ENCODE assay signal across 8 cellular contexts in the genomic region with DNA sequence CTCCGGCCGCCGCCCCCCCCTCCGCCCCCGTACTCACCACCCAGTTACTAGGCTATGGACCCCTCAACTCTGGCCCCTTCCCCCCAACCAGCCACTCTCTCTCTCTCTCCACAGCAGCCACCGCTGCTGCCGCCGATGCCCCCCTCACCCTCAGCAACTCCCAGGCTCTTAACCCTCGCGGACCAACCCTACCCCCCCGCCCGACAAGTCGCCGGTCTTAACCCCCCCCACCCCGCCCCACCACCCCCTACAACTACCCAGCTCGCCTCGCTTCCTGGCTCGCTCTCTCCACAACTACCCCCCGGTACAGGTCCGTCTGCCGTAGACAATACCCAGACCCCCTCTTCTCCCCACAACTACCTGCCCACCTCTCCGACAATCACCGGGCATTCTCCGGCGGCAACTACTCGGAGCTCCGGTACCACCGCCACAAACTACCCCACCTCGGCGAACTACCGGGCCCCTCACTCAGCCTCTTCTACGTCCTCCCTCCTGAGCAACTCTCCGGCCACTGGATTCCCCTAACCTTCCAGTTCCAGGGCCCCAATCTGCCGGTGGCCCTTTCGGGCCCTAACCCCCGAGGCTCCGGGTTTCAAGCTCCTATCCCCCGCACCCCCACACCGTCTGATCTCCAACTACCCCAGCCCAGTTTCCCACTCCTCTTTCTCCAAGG. TPM values are rescaled to one million over a fixed set of nuclear protein-coding genes. Genes with fewer than 3 reads are reported as not detected.
DNase-seq lines count a peak whose midpoint lies in the region; ATAC-seq, FAIRE-seq and TF ChIP-seq lines count a peak whose summit lies in the region.

No MANE protein-coding gene starts in this region.

- no peak for TF ChIP-seq EP300 in GM12878 (IDR thresholded peaks at IDR 0.05; ENCODE audit: borderline replicate concordance in 1 of 2, control insufficient read depth in 1 of 2, low read depth in 2 of 2, low read length in 2 of 2)

- H3K36me3 ChIP-seq in CD4-positive, alpha-beta memory T cell (ENCODE audit: insufficient read depth, low read length), result peaks cover 22% of the 10 kb centered on the region
- peaks cover 9 to 14% of the 10 kb centered on the region in 2 experiments for H3K36me3 ChIP-seq in GM12878 (ENCODE audit: control insufficient read depth in 2 of 2, insufficient read depth in 2 of 2, low read length in 1 of 2)
- H3K36me3 ChIP-seq in kidney epithelial cell (ENCODE audit: control insufficient read depth, insufficient read depth, low read length), result peaks cover 5% of the 10 kb centered on the region

- TF ChIP-seq CTCF in LNCaP clone FGC (IDR thresholded peaks at IDR 0.05; ENCODE audit: control insufficient read depth, extremely low read depth, insufficient read depth) (no peak), GM12878 (IDR thresholded peaks at IDR 0.05 in 2 of 3, conservative IDR thresholded peaks at IDR 0.05 in 1 of 3; ENCODE audit: control insufficient read depth in 2 of 3, extremely low read depth in 1 of 3, insufficient read depth in 1 of 3, low read depth in 3 of 3, low read length in 3 of 3) (no peak), kidney epithelial cell (IDR thresholded peaks at IDR 0.05; ENCODE audit: insufficient read depth, low read length, poor library complexity, severe bottlenecking) (no peak)

- RAD21 ChIA-PET in GM12878 (lab: Charles Lee; ENCODE audit: unreplicated experiment), result interaction anchor here (0.7 to 6.3 kb wide), 8 partner anchors 11 to 198 kb away, joined by 3 to 51 read pairs (median 5); partner anchors contain the start of genes ACADVL, CTDNEP1, DLG4 and ELP5

- WGBS in GM12878 (ENCODE audit: insufficient coverage, insufficient replicate concordance, low lambda C conversion rate, missing lambda C conversion rate), result under 1% methylated on average over 25 of the region's 39 CpGs

- ATAC-seq in GM12878, result no peak
- no peak for ATAC-seq in stimulated activated naive CD8-positive, alpha-beta T cell treated with anti-CD3 and anti-CD28 coated beads, Interleukin-15, amount 100 ng/mL, for 72 hours
- no peak for ATAC-seq in GM19395 (IDR thresholded peaks at IDR 0.05; ENCODE audit: unreplicated experiment)
- ATAC-seq in GM21367 (IDR thresholded peaks at IDR 0.05; ENCODE audit: unreplicated experiment), result no peak
- ATAC-seq in HG02763 (IDR thresholded peaks at IDR 0.05; ENCODE audit: unreplicated experiment), result no peak

- no peaks in the 10 kb centered on the region for H4K20me1 ChIP-seq in GM12878 (ENCODE audit: control insufficient read depth, insufficient read depth)

- intact Hi-C loops in CD4-positive, alpha-beta memory T cell (cut with micrococcal nuclease), result loop anchor here (1.0 to 10.0 kb wide), 8 partner anchors 14 to 606 kb away; partner anchors contain the start of genes EIF5A, ELP5, POLR2A and TMEM102
- intact Hi-C loops in GM12878 (cut with micrococcal nuclease; ENCODE audit: unreplicated experiment), result loop anchor here (2.0 kb wide), 1 partner anchor 24 kb away; no protein-coding TSS in a partner anchor

- H3K27me3 Mint-ChIP-seq in CD4-positive, alpha-beta memory T cell, result peaks cover 0 to 2% of the 10 kb centered on the region in 2 donors
- H3K27me3 Mint-ChIP-seq in stimulated activated naive CD8-positive, alpha-beta T cell treated with anti-CD3 and anti-CD28 coated beads, Interleukin-15, amount 100 ng/mL, for 72 hours, result no peaks in the 10 kb centered on the region

- in situ Hi-C loops in GM12878 (cut with MboI), result no loop called here

- peaks cover 45 to 83% (median 58%) of the 10 kb centered on the region in 4 donors for H3K4me1 Mint-ChIP-seq in CD4-positive, alpha-beta memory T cell
- H3K4me1 Mint-ChIP-seq in stimulated activated naive CD8-positive, alpha-beta T cell treated with anti-CD3 and anti-CD28 coated beads, Interleukin-15, amount 100 ng/mL, for 72 hours, result peaks cover 77% of the 10 kb centered on the region

- FAIRE-seq in GM12878 (lab: Jason Lieb, UNC), result no peak

- TF ChIP-seq POLR2A in GM12878 (IDR thresholded peaks at IDR 0.05; ENCODE audit: low read depth, low read length), result no peak; the same call in 1 of the 2 replicates

- H3K27ac ChIP-seq in CD4-positive, alpha-beta memory T cell (ENCODE audit: low read depth, low read length), result peak overlapping the region; percentile 85
- peak overlapping the region; percentile 87 for H3K27ac ChIP-seq in GM12878 (ENCODE audit: control insufficient read depth, insufficient read depth)

- no peak for TF ChIP-seq RAD21 in GM12878 (IDR thresholded peaks at IDR 0.05; ENCODE audit: insufficient read depth, low read depth, low read length)

- H3K9me3 ChIP-seq in CD4-positive, alpha-beta memory T cell (ENCODE audit: control insufficient read depth in 1 of 2, low read length in 2 of 2), result no peaks in the 10 kb centered on the region
- no peaks in the 10 kb centered on the region for H3K9me3 ChIP-seq in GM12878 (replicated peaks; ENCODE audit: control insufficient read depth, insufficient read depth, low read length)

- H3K79me2 ChIP-seq in GM12878 (ENCODE audit: control insufficient read depth, insufficient read depth, low read length), result peaks cover 56% of the 10 kb centered on the region

- no TSS peak for BruUV-seq in GM12878 (replicated peaks; lab: Mats Ljungman, UMichigan)

- POLR2A ChIA-PET in CD4-positive, alpha-beta memory T cell (lab: Charles Lee; ENCODE audit: partially characterized antibody), result interaction anchor here (0.7 to 17.6 kb wide), 23 partner anchors 8 to 935 kb away, joined by 3 to 435 read pairs (median 5); partner anchors contain the start of genes ACADVL, ACAP1, CTDNEP1 and DLG4
- POLR2A ChIA-PET in GM12878 (lab: Charles Lee), result interaction anchor here (0.6 to 7.3 kb wide), 6 partner anchors 12 to 1728 kb away, joined by 3 to 99 read pairs (median 8); partner anchors contain the start of genes ACADVL, CTDNEP1, CYB5D1 and DLG4

- DNase-seq in CD4-positive, alpha-beta memory T cell, result peak in 3 of 5 donors; percentile 36 to 60 (median 39)
- no peak for DNase-seq in LNCaP clone FGC (ENCODE audit: low read depth)
- DNase-seq in GM12878 (ENCODE audit: low read depth, low spot score), result no peak
- DNase-seq in kidney epithelial cell (ENCODE audit: low read depth), result no peak
- DNase-seq in stimulated activated naive CD8-positive, alpha-beta T cell treated with anti-CD3 and anti-CD28 coated beads, Interleukin-15, amount 100 ng/mL, for 72 hours, result no peak

- no peak overlapping the region for H2AFZ ChIP-seq in GM12878 (ENCODE audit: control insufficient read depth, low read depth, low read length)

- SMC1A ChIA-PET in GM12878 (lab: Charles Lee; ENCODE audit: uncharacterized antibody, unreplicated experiment), result interaction anchor here (1.2 to 2.0 kb wide), 2 partner anchors 11 to 19 kb away, joined by 3 to 4 read pairs; partner anchors contain the start of genes ACADVL and DLG4

- H3K36me3 Mint-ChIP-seq in CD4-positive, alpha-beta memory T cell, result peaks cover 25 to 70% of the 10 kb centered on the region in 2 donors

- H3K4me2 ChIP-seq in GM12878 (ENCODE audit: control insufficient read depth, insufficient read depth), result 0 out of 2 replicates have a peak overlapping the region, but pooled peaks have one; percentile 0

- H3K9ac ChIP-seq in GM12878 (ENCODE audit: control insufficient read depth, insufficient read depth, low read length), result peak overlapping the region; percentile 95

- peaks cover 64% of the 10 kb centered on the region for H3K4me1 ChIP-seq in CD4-positive, alpha-beta memory T cell (ENCODE audit: insufficient read depth, low read length)
- peaks cover 29% of the 10 kb centered on the region for H3K4me1 ChIP-seq in GM12878 (ENCODE audit: control insufficient read depth, insufficient read depth, low read length)

- peak overlapping the region; percentile 85 to 86 for H3K4me3 ChIP-seq in CD4-positive, alpha-beta memory T cell (ENCODE audit: low read length in 2 of 2)
- H3K4me3 ChIP-seq in LNCaP clone FGC (ENCODE audit: low read depth, low read length), result peak overlapping the region; percentile 98
- peak overlapping the region; percentile 96 for H3K4me3 ChIP-seq in GM12878
- H3K4me3 ChIP-seq in kidney epithelial cell (ENCODE audit: low read depth, low read length), result peak overlapping the region; percentile 97

- H3K27me3 ChIP-seq in CD4-positive, alpha-beta memory T cell (ENCODE audit: insufficient read depth, low read length), result no peaks in the 10 kb centered on the region
- H3K27me3 ChIP-seq in GM12878 (replicated peaks in 1 of 2; ENCODE audit: control insufficient read depth in 2 of 2, insufficient read depth in 2 of 2, low read length in 1 of 2) (no peaks in the 10 kb centered on the region), kidney epithelial cell (ENCODE audit: control insufficient read depth, insufficient read depth, low read length) (no peaks in the 10 kb centered on the region)

- peak overlapping the region; percentile 90 to 100 (median 96) for H3K27ac Mint-ChIP-seq in CD4-positive, alpha-beta memory T cell
- peak overlapping the region; percentile 75 to 96 for H3K27ac Mint-ChIP-seq in stimulated activated naive CD8-positive, alpha-beta T cell treated with anti-CD3 and anti-CD28 coated beads, Interleukin-15, amount 100 ng/mL, for 72 hours

- peak overlapping the region; percentile 94 to 99 (median 96) for H3K4me3 Mint-ChIP-seq in CD4-positive, alpha-beta memory T cell
- peak overlapping the region; percentile 96 to 98 for H3K4me3 Mint-ChIP-seq in stimulated activated naive CD8-positive, alpha-beta T cell treated with anti-CD3 and anti-CD28 coated beads, Interleukin-15, amount 100 ng/mL, for 72 hours

- CTCF ChIA-PET in CD4-positive, alpha-beta memory T cell (lab: Charles Lee; ENCODE audit: partially characterized antibody), result interaction anchor here (0.9 to 2.5 kb wide), 5 partner anchors 18 to 243 kb away, joined by 3 to 14 read pairs (median 4); partner anchors contain the start of genes ACAP1 and SLC35G6
- CTCF ChIA-PET in GM12878 (lab: Yijun Ruan, JAX), result interaction anchor here (0.6 to 6.0 kb wide), 7 partner anchors 11 to 449 kb away, joined by 3 to 70 read pairs (median 4); partner anchors contain the start of genes ACADVL, DLG4 and WRAP53

- peaks cover 0 to 8% (median 0%) of the 10 kb centered on the region in 8 donors for H3K9me3 Mint-ChIP-seq in CD4-positive, alpha-beta memory T cell
- H3K9me3 Mint-ChIP-seq in stimulated activated naive CD8-positive, alpha-beta T cell treated with anti-CD3 and anti-CD28 coated beads, Interleukin-15, amount 100 ng/mL, for 72 hours, result no peaks in the 10 kb centered on the region

RNA-seq across cellular contexts. Expression of gene PHF23, which starts 0.7 kb away (rescaled TPM):
- total RNA-seq in CD4-positive, alpha-beta memory T cell, result 10 to 100 TPM; 45.8 to 55.8 TPM
- polyA plus RNA-seq in CD4-positive, alpha-beta memory T cell, result 10 to 100 TPM; 11.4 to 29.8 TPM
- total RNA-seq in GM12878 (2013; cell fraction: nucleolus; rRNA removed), result 10.6 and 11.8 TPM in 2 replicates
- 35.7 and 38.0 TPM in 2 replicates for total RNA-seq in GM12878 (2014; rRNA removed)
- 35.6 and 37.5 TPM in 2 replicates for total RNA-seq in GM12878 (2014; rRNA removed; fragmentation: Illumina TruSeq; extraction: Trizol)
- total RNA-seq in GM12878 (2021), result 34.0 and 39.2 TPM in 2 replicates
- 22.1 TPM for polyA plus RNA-seq in GM12878 (2011; ENCODE audit: low read depth)
- 21.7 and 29.7 TPM in 2 replicates for polyA plus RNA-seq in GM12878 (2011; rRNA removed)
- 27.3 and 27.9 TPM in 2 replicates for polyA plus RNA-seq in GM12878 (2011; cell fraction: cytosol; rRNA removed)
- 15.7 and 19.7 TPM in 2 replicates for polyA plus RNA-seq in GM12878 (2011; cell fraction: nucleus; rRNA removed)
- 25.1 and 26.9 TPM in 2 replicates for polyA plus RNA-seq in GM12878 (2012)
- polyA plus RNA-seq in GM12878 (2014; fragmentation: Illumina TruSeq; extraction: Trizol), result 72.7 and 84.8 TPM in 2 replicates
- 10 to 100 TPM in 1 of 2 experiments, 1 to 10 TPM in 1; 8.2 to 17.7 TPM for polyA plus RNA-seq in GM12878 (2014; fragmentation: Nextera tagmentation; extraction: Ambion mirVana)
- 38.1 and 41.6 TPM in 2 replicates for polyA plus RNA-seq in GM12878 (2014; rRNA removed)
- polyA plus RNA-seq in GM12878 (2016; fragmentation: Nextera tagmentation; extraction: Ambion mirVana), result 10 to 100 TPM; 26.4 to 31.1 TPM
- polyA minus RNA-seq in GM12878 (2011; rRNA and poly(A)+ RNA removed), result 20.7 and 28.0 TPM in 2 replicates
- 12.2 and 13.2 TPM in 2 replicates for polyA minus RNA-seq in GM12878 (2011; cell fraction: cytosol; rRNA and poly(A)+ RNA removed)
- 6.8 and 8.7 TPM in 2 replicates for polyA minus RNA-seq in GM12878 (2011; cell fraction: nucleus; rRNA and poly(A)+ RNA removed)
- total RNA-seq in kidney epithelial cell, result 41.3 and 53.3 TPM in 2 replicates

RNA-seq across cellular contexts. Expression of gene GABARAP, which starts 3.7 kb away (rescaled TPM):
- 100 to 1,000 TPM; 324 to 327 TPM for total RNA-seq in CD4-positive, alpha-beta memory T cell
- 100 to 1,000 TPM; 741 to 896 TPM for polyA plus RNA-seq in CD4-positive, alpha-beta memory T cell
- total RNA-seq in GM12878 (2013; cell fraction: nucleolus; rRNA removed), result 11.4 and 13.4 TPM in 2 replicates
- 127 and 134 TPM in 2 replicates for total RNA-seq in GM12878 (2014; rRNA removed)
- 157 and 164 TPM in 2 replicates for total RNA-seq in GM12878 (2014; rRNA removed; fragmentation: Illumina TruSeq; extraction: Trizol)
- total RNA-seq in GM12878 (2021), result 256 and 259 TPM in 2 replicates
- polyA plus RNA-seq in GM12878 (2011; ENCODE audit: low read depth), result 230 TPM
- polyA plus RNA-seq in GM12878 (2011; rRNA removed), result 187 and 223 TPM in 2 replicates
- polyA plus RNA-seq in GM12878 (2011; cell fraction: cytosol; rRNA removed), result 230 and 389 TPM in 2 replicates
- polyA plus RNA-seq in GM12878 (2011; cell fraction: nucleus; rRNA removed), result 97.8 and 122 TPM in 2 replicates
- polyA plus RNA-seq in GM12878 (2012), result 348 and 349 TPM in 2 replicates
- 613 and 739 TPM in 2 replicates for polyA plus RNA-seq in GM12878 (2014; fragmentation: Illumina TruSeq; extraction: Trizol)
- 100 to 1,000 TPM; 314 to 340 TPM for polyA plus RNA-seq in GM12878 (2014; fragmentation: Nextera tagmentation; extraction: Ambion mirVana)
- polyA plus RNA-seq in GM12878 (2014; rRNA removed), result 236 and 238 TPM in 2 replicates
- 100 to 1,000 TPM; 433 to 444 TPM for polyA plus RNA-seq in GM12878 (2016; fragmentation: Nextera tagmentation; extraction: Ambion mirVana)
- polyA minus RNA-seq in GM12878 (2011; rRNA and poly(A)+ RNA removed), result 144 and 161 TPM in 2 replicates
- 52.9 and 65.4 TPM in 2 replicates for polyA minus RNA-seq in GM12878 (2011; cell fraction: cytosol; rRNA and poly(A)+ RNA removed)
- polyA minus RNA-seq in GM12878 (2011; cell fraction: nucleus; rRNA and poly(A)+ RNA removed), result 29.0 and 33.7 TPM in 2 replicates
- total RNA-seq in kidney epithelial cell, result 277 and 595 TPM in 2 replicates

RNA-seq across cellular contexts. Expression of gene DVL2, which starts 4.2 kb away (rescaled TPM):
- total RNA-seq in CD4-positive, alpha-beta memory T cell, result 10 to 100 TPM; 75.1 to 76.8 TPM
- polyA plus RNA-seq in CD4-positive, alpha-beta memory T cell, result 10 to 100 TPM; 22.0 to 23.7 TPM
- total RNA-seq in GM12878 (2013; cell fraction: nucleolus; rRNA removed), result 83.1 and 91.9 TPM in 2 replicates
- total RNA-seq in GM12878 (2014; rRNA removed) (33.0 and 37.6 TPM in 2 replicates), GM12878 (2014; rRNA removed; fragmentation: Illumina TruSeq; extraction: Trizol) (15.4 and 16.7 TPM in 2 replicates), GM12878 (2021) (40.0 and 44.8 TPM in 2 replicates), kidney epithelial cell (57.1 and 69.8 TPM in 2 replicates)
- 11.7 TPM for polyA plus RNA-seq in GM12878 (2011; ENCODE audit: low read depth)
- polyA plus RNA-seq in GM12878 (2011; rRNA removed) (2.2 and 5.3 TPM in 2 replicates), GM12878 (2014; fragmentation: Illumina TruSeq; extraction: Trizol) (5.1 and 21.2 TPM in 2 replicates), GM12878 (2014; fragmentation: Nextera tagmentation; extraction: Ambion mirVana) (1 to 10 TPM in 1 of 2 experiments, under 1 TPM in 1; 0.97 to 2.7 TPM), GM12878 (2014; rRNA removed) (29.9 and 31.3 TPM in 2 replicates), GM12878 (2016; fragmentation: Nextera tagmentation; extraction: Ambion mirVana) (10 to 100 TPM; 25.3 to 30.4 TPM)
- polyA plus RNA-seq in GM12878 (2011; cell fraction: cytosol; rRNA removed), result 6.1 TPM in 2 replicates
- 30.0 and 46.5 TPM in 2 replicates for polyA plus RNA-seq in GM12878 (2011; cell fraction: nucleus; rRNA removed)
- 29.2 and 31.4 TPM in 2 replicates for polyA plus RNA-seq in GM12878 (2012)
- 15.7 and 21.8 TPM in 2 replicates for polyA minus RNA-seq in GM12878 (2011; rRNA and poly(A)+ RNA removed)
- polyA minus RNA-seq in GM12878 (2011; cell fraction: cytosol; rRNA and poly(A)+ RNA removed), result 9.1 and 10.9 TPM in 2 replicates
- 23.8 and 45.4 TPM in 2 replicates for polyA minus RNA-seq in GM12878 (2011; cell fraction: nucleus; rRNA and poly(A)+ RNA removed)

RNA-seq across cellular contexts. Expression of gene CTDNEP1, which starts 13.0 kb away (rescaled TPM):
- total RNA-seq in CD4-positive, alpha-beta memory T cell, result 100 to 1,000 TPM; 145 to 157 TPM
- 10 to 100 TPM; 42.4 to 59.1 TPM for polyA plus RNA-seq in CD4-positive, alpha-beta memory T cell
- 36.7 and 47.2 TPM in 2 replicates for total RNA-seq in GM12878 (2013; cell fraction: nucleolus; rRNA removed)
- total RNA-seq in GM12878 (2014; rRNA removed) (31.4 and 32.2 TPM in 2 replicates), GM12878 (2014; rRNA removed; fragmentation: Illumina TruSeq; extraction: Trizol) (23.7 and 27.3 TPM in 2 replicates), GM12878 (2021) (142 TPM in 2 replicates), kidney epithelial cell (96.0 and 97.1 TPM in 2 replicates)
- 85.0 TPM for polyA plus RNA-seq in GM12878 (2011; ENCODE audit: low read depth)
- polyA plus RNA-seq in GM12878 (2011; rRNA removed) (82.7 and 111 TPM in 2 replicates), GM12878 (2014; fragmentation: Illumina TruSeq; extraction: Trizol) (167 and 176 TPM in 2 replicates), GM12878 (2014; fragmentation: Nextera tagmentation; extraction: Ambion mirVana) (10 to 100 TPM; 24.5 to 29.2 TPM), GM12878 (2014; rRNA removed) (96.0 and 118 TPM in 2 replicates), GM12878 (2016; fragmentation: Nextera tagmentation; extraction: Ambion mirVana) (10 to 100 TPM; 25.7 to 26.7 TPM)
- polyA plus RNA-seq in GM12878 (2011; cell fraction: cytosol; rRNA removed), result 142 and 154 TPM in 2 replicates
- polyA plus RNA-seq in GM12878 (2011; cell fraction: nucleus; rRNA removed), result 145 and 146 TPM in 2 replicates
- 152 and 229 TPM in 2 replicates for polyA plus RNA-seq in GM12878 (2012)
- 106 and 150 TPM in 2 replicates for polyA minus RNA-seq in GM12878 (2011; rRNA and poly(A)+ RNA removed)
- polyA minus RNA-seq in GM12878 (2011; cell fraction: cytosol; rRNA and poly(A)+ RNA removed), result 62.8 and 85.6 TPM in 2 replicates
- polyA minus RNA-seq in GM12878 (2011; cell fraction: nucleus; rRNA and poly(A)+ RNA removed), result 37.8 and 51.6 TPM in 2 replicates

RNA-seq across cellular contexts. Expression of gene ELP5, which starts 13.5 kb away (rescaled TPM):
- 10 to 100 TPM; 29.8 to 30.9 TPM for total RNA-seq in CD4-positive, alpha-beta memory T cell
- polyA plus RNA-seq in CD4-positive, alpha-beta memory T cell, result 10 to 100 TPM; 68.0 to 71.3 TPM
- total RNA-seq in GM12878 (2013; cell fraction: nucleolus; rRNA removed), result 21.0 and 29.2 TPM in 2 replicates
- total RNA-seq in GM12878 (2014; rRNA removed), result 63.5 and 66.4 TPM in 2 replicates
- total RNA-seq in GM12878 (2014; rRNA removed; fragmentation: Illumina TruSeq; extraction: Trizol), result 35.0 and 41.1 TPM in 2 replicates
- 67.4 and 71.0 TPM in 2 replicates for total RNA-seq in GM12878 (2021)
- polyA plus RNA-seq in GM12878 (2011; ENCODE audit: low read depth), result 47.5 TPM
- polyA plus RNA-seq in GM12878 (2011; rRNA removed), result 53.9 and 76.9 TPM in 2 replicates
- polyA plus RNA-seq in GM12878 (2011; cell fraction: cytosol; rRNA removed), result 111 and 114 TPM in 2 replicates
- 92.0 and 98.7 TPM in 2 replicates for polyA plus RNA-seq in GM12878 (2011; cell fraction: nucleus; rRNA removed)
- 55.4 and 70.3 TPM in 2 replicates for polyA plus RNA-seq in GM12878 (2012)
- polyA plus RNA-seq in GM12878 (2014; fragmentation: Illumina TruSeq; extraction: Trizol), result 45.8 and 68.9 TPM in 2 replicates
- 10 to 100 TPM; 81.8 to 94.7 TPM for polyA plus RNA-seq in GM12878 (2014; fragmentation: Nextera tagmentation; extraction: Ambion mirVana)
- polyA plus RNA-seq in GM12878 (2014; rRNA removed), result 78.0 and 79.8 TPM in 2 replicates
- polyA plus RNA-seq in GM12878 (2016; fragmentation: Nextera tagmentation; extraction: Ambion mirVana), result 100 to 1,000 TPM; 102 to 109 TPM
- 46.3 and 74.0 TPM in 2 replicates for polyA minus RNA-seq in GM12878 (2011; rRNA and poly(A)+ RNA removed)
- 23.4 and 24.3 TPM in 2 replicates for polyA minus RNA-seq in GM12878 (2011; cell fraction: cytosol; rRNA and poly(A)+ RNA removed)
- 18.0 and 25.8 TPM in 2 replicates for polyA minus RNA-seq in GM12878 (2011; cell fraction: nucleus; rRNA and poly(A)+ RNA removed)
- total RNA-seq in kidney epithelial cell, result 20.8 and 29.0 TPM in 2 replicates

Comparison
In these comparisons a context has a peak if more than half of its experiments do, and no peak if none do; other contexts are left out.
1. DNase-seq: peak in CD4-positive, alpha-beta memory T cell (3 of 5); none in LNCaP clone FGC (single experiment), GM12878 (single experiment), kidney epithelial cell (single experiment) and stimulated activated naive CD8-positive, alpha-beta T cell treated with anti-CD3 and anti-CD28 coated beads, Interleukin-15, amount 100 ng/mL, for 72 hours (0 of 2).
2. Peak in every context shown above with its lines, with median percentiles within 50 percentile points of each other: H3K4me3 ChIP-seq.